ENCODE assay signal across 8 cellular contexts in the genomic region with DNA sequence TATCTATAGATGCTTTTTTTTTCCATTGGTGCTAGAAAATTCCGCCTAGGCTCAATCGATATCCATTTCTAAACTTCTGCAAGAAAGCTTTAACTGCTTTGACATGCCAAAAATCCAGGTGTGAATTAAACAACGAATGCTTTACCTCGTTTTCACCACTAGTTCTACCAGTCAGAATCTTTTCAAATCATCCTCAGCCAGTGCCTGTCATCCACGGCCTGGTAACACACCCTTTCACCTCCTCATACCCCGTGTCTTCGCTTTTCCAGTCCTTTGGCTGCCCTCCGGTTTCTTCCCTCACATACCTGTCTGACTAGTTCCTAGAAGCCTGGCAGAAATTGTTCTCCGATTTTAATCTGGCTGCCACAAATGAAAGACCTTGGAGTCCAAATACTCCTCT. TPM values are rescaled to one million over a fixed set of nuclear protein-coding genes. Genes with fewer than 3 reads are reported as not detected.
DNase-seq lines count a peak whose midpoint lies in the region; ATAC-seq lines count a peak whose summit lies in the region.

No MANE protein-coding gene starts in this region.

- peak overlapping the region in 8 of 9 donors; percentile 87 to 98 (median 96) for H3K27ac Mint-ChIP-seq in naive thymus-derived CD4-positive, alpha-beta T cell

- H3K36me3 ChIP-seq in naive thymus-derived CD4-positive, alpha-beta T cell (ENCODE audit: control insufficient read depth in 2 of 3, insufficient read depth in 3 of 3, low read length in 3 of 3) = no peaks in the 10 kb centered on the region

- CTCF ChIA-PET in naive thymus-derived CD4-positive, alpha-beta T cell (lab: Charles Lee) = interaction anchor here (0.6 to 1.5 kb wide), 4 partner anchors 37 to 158 kb away, joined by 3 to 8 read pairs (median 3); a partner anchor contains a TSS

- H3K4me3 Mint-ChIP-seq in naive thymus-derived CD4-positive, alpha-beta T cell = peak overlapping the region in 8 of 10 donors; percentile 3 to 94 (median 85)

- intact Hi-C loops in naive thymus-derived CD4-positive, alpha-beta T cell (cut with micrococcal nuclease) = loop anchor here in 1 of 2 donors (1.0 kb wide), 1 partner anchor 36 kb away; a partner anchor contains a TSS

- H3K4me3 ChIP-seq in naive thymus-derived CD4-positive, alpha-beta T cell (ENCODE audit: low read length) = no peak overlapping the region

- DNase-seq in NCI-H2107 treated with DMSO at 0.1 percent for 48 hours (lab: John Stamatoyannopoulos, UW; ENCODE audit: unreplicated experiment) = peak; percentile 35
- DNase-seq in NCI-H2107 (lab: John Stamatoyannopoulos, UW) = no peak
- DNase-seq in NCI-H146 (lab: John Stamatoyannopoulos, UW) = peak; percentile 82
- peak; percentile 29 for DNase-seq in cerebellum (ENCODE audit: low spot score)
- peak in 7 of 9 donors; percentile 12 to 32 (median 23) for DNase-seq in naive thymus-derived CD4-positive, alpha-beta T cell
- DNase-seq in medulla oblongata (ENCODE audit: extremely low spot score) = no peak

- H3K9me3 Mint-ChIP-seq in naive thymus-derived CD4-positive, alpha-beta T cell = no peaks in the 10 kb centered on the region

- H3K4me1 ChIP-seq in naive thymus-derived CD4-positive, alpha-beta T cell (ENCODE audit: control insufficient read depth in 2 of 2, insufficient read depth in 2 of 2, low read length in 2 of 2) = peaks cover 14 to 25% of the 10 kb centered on the region in 2 donors

- H3K27me3 Mint-ChIP-seq in naive thymus-derived CD4-positive, alpha-beta T cell = peaks cover 0 to 16% (median 0%) of the 10 kb centered on the region in 5 donors

- H3K4me1 Mint-ChIP-seq in naive thymus-derived CD4-positive, alpha-beta T cell = peaks cover 7 to 18% (median 16%) of the 10 kb centered on the region in 7 donors

- peak; percentile 30 for ATAC-seq in naive thymus-derived CD4-positive, alpha-beta T cell
- ATAC-seq in GM19324 (IDR thresholded peaks at IDR 0.05; ENCODE audit: low FRiP score, unreplicated experiment) (no peak), GM19452 (IDR thresholded peaks at IDR 0.05; ENCODE audit: unreplicated experiment) (no peak)

- no peaks in the 10 kb centered on the region for H3K36me3 Mint-ChIP-seq in naive thymus-derived CD4-positive, alpha-beta T cell

- no peaks in the 10 kb centered on the region for H3K9me3 ChIP-seq in naive thymus-derived CD4-positive, alpha-beta T cell (ENCODE audit: control insufficient read depth in 2 of 3, low read length in 3 of 3)

- H3K27ac ChIP-seq in naive thymus-derived CD4-positive, alpha-beta T cell (ENCODE audit: low read depth, low read length) = peak overlapping the region; percentile 79

- H3K27me3 ChIP-seq in naive thymus-derived CD4-positive, alpha-beta T cell (ENCODE audit: control insufficient read depth in 2 of 2, insufficient read depth in 2 of 2, low read length in 2 of 2) = no peaks in the 10 kb centered on the region

- POLR2A ChIA-PET in naive thymus-derived CD4-positive, alpha-beta T cell (lab: Charles Lee) = interaction anchor here (0.8 to 1.5 kb wide), 2 partner anchors 40 to 134 kb away, joined by 3 read pairs; no protein-coding TSS in a partner anchor

RNA-seq across cellular contexts. Expression of a gene that starts 1.4 kb away (rescaled TPM):
- total RNA-seq in cerebellum = 42.8 TPM
- total RNA-seq in naive thymus-derived CD4-positive, alpha-beta T cell = 10 to 100 TPM; 15.4 to 55.0 (median 45.6) TPM
- 10 to 100 TPM; 19.5 to 23.6 TPM for polyA plus RNA-seq in naive thymus-derived CD4-positive, alpha-beta T cell

RNA-seq across cellular contexts. Expression of a gene that starts 36.5 kb away (rescaled TPM):
- 60.3 TPM for total RNA-seq in cerebellum
- total RNA-seq in naive thymus-derived CD4-positive, alpha-beta T cell = 100 to 1,000 TPM; 123 to 195 (median 176) TPM
- polyA plus RNA-seq in naive thymus-derived CD4-positive, alpha-beta T cell = 100 to 1,000 TPM; 239 to 248 TPM

Comparison
In these comparisons a context has a peak if more than half of its experiments do, and no peak if none do; other contexts are left out.
1. DNase-seq: peak in NCI-H2107 treated with DMSO at 0.1 percent for 48 hours (single experiment), NCI-H146 (single experiment), cerebellum (single experiment) and naive thymus-derived CD4-positive, alpha-beta T cell (7 of 9); none in NCI-H2107 (single experiment) and medulla oblongata (single experiment).